12 cellular contexts compared by ENCODE assay signal in genomic region chr1:41482906-41483895, GRCh38. TPM values are rescaled to one million over a fixed set of nuclear protein-coding genes. Genes with fewer than 3 reads are reported as not detected.
DNase-seq lines count a peak whose midpoint lies in the region; ATAC-seq and TF ChIP-seq lines count a peak whose summit lies in the region.
"Had no signal": no experiment of that assay in that cellular context is flagged by ENCODE, and none has a peak within 500 bp of the region (broad histone marks: within the 10 kb centered on the region; RNA-seq: fewer than 3 reads in every experiment).

No MANE protein-coding gene starts in this region.

- peaks cover 63 to 69% of the 10 kb centered on the region in 2 experiments for H3K4me1 ChIP-seq in SK-N-SH (ENCODE audit: control insufficient read depth in 1 of 2, insufficient read depth in 2 of 2, low read depth in 1 of 2, low read length in 1 of 2)
- H3K4me1 ChIP-seq in right cardiac atrium (ENCODE audit: control insufficient read depth, insufficient read depth, low read length), result peaks cover 5% of the 10 kb centered on the region
- peaks cover 77% of the 10 kb centered on the region for H3K4me1 ChIP-seq in stomach smooth muscle (ENCODE audit: control insufficient read depth, insufficient read depth, low read length)

- peak; percentile 26 for DNase-seq in NCI-H1105 (lab: John Stamatoyannopoulos, UW)
- peak; percentile 73 for DNase-seq in SK-N-SH
- DNase-seq in right cardiac atrium, result peak in 2 of 3 donors; percentile 46 to 69
- DNase-seq in activated CD4-positive, CD25-positive, alpha-beta regulatory T cell treated with anti-CD3 and anti-CD28 coated beads, Interleukin-2, amount 50 U/mL, for 72 hours, result no peak
- DNase-seq in NCI-H128 (lab: John Stamatoyannopoulos, UW; ENCODE audit: unreplicated experiment), result no peak
- DNase-seq: activated CD8-positive, alpha-beta memory T cell treated with anti-CD3 and anti-CD28 coated beads for 24 hours; amniotic stem cell; stimulated activated CD4-positive, alpha-beta T cell treated with anti-CD3 and anti-CD28 coated beads, Interleukin-4, amount 100 ng/mL, for 1 hour had no signal

- ATAC-seq in right cardiac atrium, result peak in 1 of 2 donors; percentile 6
- no peak for ATAC-seq in HG03045 (IDR thresholded peaks at IDR 0.05; ENCODE audit: unreplicated experiment)

- 0 out of 2 replicates have a peak, but pooled peaks have one; percentile 6 for TF ChIP-seq RAD21 in SK-N-SH (IDR thresholded peaks at IDR 0.05; ENCODE audit: low read length)

- H3K4me2 ChIP-seq in SK-N-SH, result peak overlapping the region; percentile 55

- 74% methylated on average over 18 of the region's 21 CpGs for WGBS in SK-N-SH (ENCODE audit: low lambda C conversion rate)
- 68% methylated on average over 21 of the region's 21 CpGs for WGBS in right cardiac atrium

- H3K36me3 ChIP-seq in SK-N-SH (replicated peaks in 1 of 2; ENCODE audit: control insufficient read depth in 1 of 2, insufficient read depth in 2 of 2, low read length in 1 of 2), result no peaks in the 10 kb centered on the region
- H3K36me3 ChIP-seq in stomach smooth muscle (ENCODE audit: control insufficient read depth in 2 of 2, insufficient read depth in 2 of 2, low read length in 2 of 2), result no peaks in the 10 kb centered on the region
- H3K36me3 ChIP-seq: neutrophil had no signal

- no peaks in the 10 kb centered on the region for H4K20me1 ChIP-seq in SK-N-SH (ENCODE audit: insufficient read depth)

- peaks cover 20% of the 10 kb centered on the region for H3F3A ChIP-seq in SK-N-SH (replicated peaks; ENCODE audit: insufficient read depth)

- H3K9ac ChIP-seq in SK-N-SH, result no peak overlapping the region
- no peak overlapping the region for H3K9ac ChIP-seq in stomach smooth muscle (ENCODE audit: low read length in 2 of 2)

- 0 out of 2 replicates have a peak, but pooled peaks cover 2% of the 10 kb centered on the region for H3K79me2 ChIP-seq in SK-N-SH (ENCODE audit: insufficient read depth)

- H3K27me3 ChIP-seq in SK-N-SH (ENCODE audit: insufficient read depth), result no peaks in the 10 kb centered on the region
- no peaks in the 10 kb centered on the region for H3K27me3 ChIP-seq in right cardiac atrium (ENCODE audit: control insufficient read depth, insufficient read depth)
- no peaks in the 10 kb centered on the region for H3K27me3 ChIP-seq in stomach smooth muscle (ENCODE audit: control insufficient read depth in 1 of 2, insufficient read depth in 2 of 2, low read length in 2 of 2)

- CTCF ChIA-PET in SK-N-SH (lab: Yijun Ruan, JAX), result interaction anchor here (0.8 to 11.2 kb wide), 20 partner anchors 8 to 186 kb away, joined by 3 to 93 read pairs (median 6); no protein-coding TSS in a partner anchor

- no peak overlapping the region for H2AFZ ChIP-seq in SK-N-SH (ENCODE audit: low read depth)

- H3K4me3 ChIP-seq in SK-N-SH (ENCODE audit: low read depth in 2 of 2, low read length in 1 of 2) (no peak overlapping the region), right cardiac atrium (ENCODE audit: low read length) (no peak overlapping the region), stomach smooth muscle (ENCODE audit: low read length in 2 of 2) (no peak overlapping the region)

- H3K9me2 ChIP-seq in SK-N-SH, result no peaks in the 10 kb centered on the region

- peak overlapping the region; percentile 45 to 87; a peak in 3 of 4 replicates for H3K27ac ChIP-seq in SK-N-SH (ENCODE audit: low read depth in 2 of 2, low read length in 1 of 2)
- peak overlapping the region; percentile 49 for H3K27ac ChIP-seq in right cardiac atrium (ENCODE audit: low read length)
- H3K27ac ChIP-seq in stomach smooth muscle (ENCODE audit: low read length), result peak overlapping the region; percentile 64
- H3K27ac ChIP-seq: neutrophil had no signal

- 0 out of 4 replicates have a peak, but pooled peaks of 1 of the 2 experiments have one; percentile 16 for TF ChIP-seq EP300 in SK-N-SH (IDR thresholded peaks at IDR 0.05; ENCODE audit: borderline replicate concordance in 1 of 2, low read depth in 1 of 2, low read length in 1 of 2)

- no peak for TF ChIP-seq CTCF in SK-N-SH (IDR thresholded peaks at IDR 0.05)

- intact Hi-C loops in right cardiac atrium (cut with DNase I), result no loop called here

- POLR2A ChIA-PET in SK-N-SH (lab: Yijun Ruan, JAX), result interaction anchor here (0.8 kb wide), 1 partner anchor 27 kb away, joined by 3 read pairs; no protein-coding TSS in a partner anchor

- no peaks in the 10 kb centered on the region for H3K9me3 ChIP-seq in SK-N-SH
- no peaks in the 10 kb centered on the region for H3K9me3 ChIP-seq in right cardiac atrium (ENCODE audit: control insufficient read depth, low read length)
- no peaks in the 10 kb centered on the region for H3K9me3 ChIP-seq in stomach smooth muscle (ENCODE audit: control insufficient read depth in 2 of 2, low read length in 2 of 2)
- H3K9me3 ChIP-seq: neutrophil had no signal

TF ChIP-seq in SK-N-SH, 30 proteins besides CTCF, POLR2A, EP300 and RAD21:
- TF ChIP-seq, protein P1, sequence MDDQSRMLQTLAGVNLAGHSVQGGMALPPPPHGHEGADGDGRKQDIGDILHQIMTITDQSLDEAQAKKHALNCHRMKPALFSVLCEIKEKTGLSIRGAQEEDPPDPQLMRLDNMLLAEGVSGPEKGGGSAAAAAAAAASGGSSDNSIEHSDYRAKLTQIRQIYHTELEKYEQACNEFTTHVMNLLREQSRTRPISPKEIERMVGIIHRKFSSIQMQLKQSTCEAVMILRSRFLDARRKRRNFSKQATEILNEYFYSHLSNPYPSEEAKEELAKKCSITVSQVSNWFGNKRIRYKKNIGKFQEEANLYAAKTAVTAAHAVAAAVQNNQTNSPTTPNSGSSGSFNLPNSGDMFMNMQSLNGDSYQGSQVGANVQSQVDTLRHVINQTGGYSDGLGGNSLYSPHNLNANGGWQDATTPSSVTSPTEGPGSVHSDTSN (IDR thresholded peaks at IDR 0.05), result no peak
- TF ChIP-seq POLR2AphosphoS5 (IDR thresholded peaks at IDR 0.05; ENCODE audit: low read depth, low read length) (no peak), NRF1 (IDR thresholded peaks at IDR 0.05; ENCODE audit: low read depth, low read length) (no peak), SIN3A (IDR thresholded peaks at IDR 0.05; ENCODE audit: borderline replicate concordance, low read depth, low read length) (no peak), GATA2 (CRISPR knock-in tag; IDR thresholded peaks at IDR 0.05) (peak; percentile 57), RFX5 (IDR thresholded peaks at IDR 0.05; ENCODE audit: low read length) (no peak)

RNA-seq across cellular contexts. Expression of gene EDN2, which starts 1.3 kb away (rescaled TPM):
- polyA plus RNA-seq in SK-N-SH (2012; rRNA removed) (0.97 and 1.7 TPM in 2 replicates), right cardiac atrium (0.07 TPM)
- polyA plus RNA-seq in SK-N-SH (2012; cell fraction: cytosol; rRNA removed), result 0.77 and 0.84 TPM in 2 replicates
- polyA plus RNA-seq in SK-N-SH (2012; cell fraction: nucleus; rRNA removed), result 0.75 and 1.2 TPM in 2 replicates
- total RNA-seq in right cardiac atrium, result under 1 TPM; 0.31 to 0.56 (median 0.38) TPM
- total RNA-seq: endothelial cell of umbilical vein had no signal
- polyA plus RNA-seq: endothelial cell of umbilical vein had no signal

Comparison
In these comparisons a context has a peak if more than half of its experiments do, and no peak if none do; other contexts are left out.
1. DNase-seq: peak in NCI-H1105 (single experiment), SK-N-SH (single experiment) and right cardiac atrium (2 of 3); none in activated CD4-positive, CD25-positive, alpha-beta regulatory T cell treated with anti-CD3 and anti-CD28 coated beads, Interleukin-2, amount 50 U/mL, for 72 hours (single experiment) and NCI-H128 (single experiment).
2. Peak in every context shown above with its lines, with median percentiles within 50 percentile points of each other: H3K27ac ChIP-seq.